8 cellular contexts compared by ENCODE assay signal in genomic region chr2:137947714-137948336, GRCh38. TPM values are rescaled to one million over a fixed set of nuclear protein-coding genes. Genes with fewer than 3 reads are reported as not detected.
DNase-seq lines count a peak whose midpoint lies in the region; ATAC-seq and TF ChIP-seq lines count a peak whose summit lies in the region.

No MANE protein-coding gene starts in this region.

- no peak overlapping the region for H3K4me3 Mint-ChIP-seq in HFFc6
- no peak overlapping the region for H3K4me3 Mint-ChIP-seq in activated CD4-positive, alpha-beta memory T cell treated with anti-CD3 and anti-CD28 coated beads for 36 hours

- TF ChIP-seq CTCF in HFFc6 (IDR thresholded peaks at IDR 0.05) (peak; percentile 83), fibroblast of the aortic adventitia (IDR thresholded peaks at IDR 0.05; ENCODE audit: insufficient read depth, low read length) (peak; percentile 73), omental fat pad (IDR thresholded peaks at IDR 0.05) (peak in 1 of 3 donors; percentile 48)

- CTCF ChIA-PET in activated CD4-positive, alpha-beta memory T cell treated with anti-CD3 and anti-CD28 coated beads for 36 hours (lab: Charles Lee): interaction anchor here (0.7 to 1.6 kb wide), 2 partner anchors 877 to 879 kb away, joined by 3 read pairs; no protein-coding TSS in a partner anchor

- intact Hi-C loops in activated CD4-positive, alpha-beta memory T cell treated with anti-CD3 and anti-CD28 coated beads for 36 hours (cut with micrococcal nuclease): loop anchor here (1.0 to 5.0 kb wide), 2 partner anchors 839 to 879 kb away; no protein-coding TSS in a partner anchor

- no peaks in the 10 kb centered on the region for H3K9me3 Mint-ChIP-seq in HFFc6
- H3K9me3 Mint-ChIP-seq in activated CD4-positive, alpha-beta memory T cell treated with anti-CD3 and anti-CD28 coated beads for 36 hours: no peaks in the 10 kb centered on the region

- no peak for ATAC-seq in omental fat pad (ENCODE audit: low FRiP score)
- ATAC-seq in HG02840 (IDR thresholded peaks at IDR 0.05; ENCODE audit: low FRiP score, unreplicated experiment): no peak

- no peak overlapping the region for H3K27ac Mint-ChIP-seq in HFFc6
- H3K27ac Mint-ChIP-seq in activated CD4-positive, alpha-beta memory T cell treated with anti-CD3 and anti-CD28 coated beads for 36 hours: no peak overlapping the region

- H3K4me3 ChIP-seq in fibroblast of the aortic adventitia (ENCODE audit: low read depth, low read length): no peak overlapping the region

- POLR2A ChIA-PET in activated CD4-positive, alpha-beta memory T cell treated with anti-CD3 and anti-CD28 coated beads for 36 hours (lab: Charles Lee): no interaction called here

- H3K36me3 Mint-ChIP-seq in HFFc6 (ENCODE audit: low read depth): no peaks in the 10 kb centered on the region
- H3K36me3 Mint-ChIP-seq in activated CD4-positive, alpha-beta memory T cell treated with anti-CD3 and anti-CD28 coated beads for 36 hours: no peaks in the 10 kb centered on the region

- H3K4me1 Mint-ChIP-seq in HFFc6 (ENCODE audit: low read depth): peaks cover 16% of the 10 kb centered on the region; the same call in 1 of the 2 replicates
- peaks cover 5% of the 10 kb centered on the region for H3K4me1 Mint-ChIP-seq in activated CD4-positive, alpha-beta memory T cell treated with anti-CD3 and anti-CD28 coated beads for 36 hours (ENCODE audit: low read depth)

- DNase-seq in DMS53 treated with DMSO at 0.1 percent for 48 hours (lab: John Stamatoyannopoulos, UW; ENCODE audit: unreplicated experiment) (peak; percentile 29), HFFc6 (peak; percentile 71), NCI-H345 treated with DMSO at 0.1 percent for 48 hours (lab: John Stamatoyannopoulos, UW; ENCODE audit: unreplicated experiment) (peak; percentile 44), fibroblast of the aortic adventitia (ENCODE audit: low read depth) (peak; percentile 86), omental fat pad (ENCODE audit: low spot score) (peak; percentile 49), hepatic stellate cell (ENCODE audit: low spot score) (no peak)
- peak; percentile 42 for DNase-seq in activated CD4-positive, alpha-beta memory T cell treated with anti-CD3 and anti-CD28 coated beads for 36 hours

- peaks cover 1% of the 10 kb centered on the region for H3K27me3 Mint-ChIP-seq in HFFc6 (ENCODE audit: insufficient read depth)
- no peaks in the 10 kb centered on the region for H3K27me3 Mint-ChIP-seq in activated CD4-positive, alpha-beta memory T cell treated with anti-CD3 and anti-CD28 coated beads for 36 hours

RNA-seq across cellular contexts. Expression of gene HNMT, which starts 16.4 kb away (rescaled TPM):
- 1 to 10 TPM in 1 of 6 experiments, under 1 TPM in 5; 0.36 to 1.2 (median 0.63) TPM for total RNA-seq in HFFc6 (2021; fragmentation: NEBNext Ultra II Directional; extraction: Animal tissue kit (Norgen Biotek cat#: 25700))
- not detected for total RNA-seq in activated CD4-positive, alpha-beta memory T cell treated with anti-CD3 and anti-CD28 coated beads for 36 hours
- total RNA-seq in fibroblast of the aortic adventitia (ENCODE audit: low replicate concordance) (32.2 and 47.8 TPM in 2 replicates), omental fat pad (100 to 1,000 TPM in 1 of 4 donors, 10 to 100 TPM in 3; 69.4 to 160 (median 85.8) TPM)

Comparison
In these comparisons a context has a peak if more than half of its experiments do, and no peak if none do; other contexts are left out.
1. RNA of gene HNMT, which starts 16.4 kb away (total RNA-seq): 69.4 to 160 TPM in omental fat pad and 32.2 to 47.8 TPM in fibroblast of the aortic adventitia; 0.36 to 1.2 TPM in HFFc6 and not detected in activated CD4-positive, alpha-beta memory T cell treated with anti-CD3 and anti-CD28 coated beads for 36 hours; every median in the first group is over 10 times any median in the second.